Comparison of ENCODE assay signal across 23 cellular contexts in genomic region chrX:14228611-14229010, GRCh38.
A peak's percentile ranks its signal among the peaks of the same experiment; 100 is the strongest.
DNase-seq lines count a peak whose midpoint lies in the region; ATAC-seq, FAIRE-seq and TF ChIP-seq lines count a peak whose summit lies in the region.
"Had no signal": no experiment of that assay in that cellular context is flagged by ENCODE, and none has a peak within 500 bp of the region (broad histone marks: within the 10 kb centered on the region; RNA-seq: fewer than 3 reads in every experiment).

No MANE protein-coding gene starts in this region.

- no peak for ATAC-seq in A549
- no peak for ATAC-seq in IMR-90 (ENCODE audit: low read depth)
- ATAC-seq: GM23338, HCT116, T-cell had no signal

- no TSS peak for BruUV-seq in IMR-90 (replicated peaks; lab: Mats Ljungman, UMichigan)
- BruUV-seq in mammary epithelial cell (replicated peaks; lab: Mats Ljungman, UMichigan): no TSS peak

- POLR2A ChIA-PET in A549 (lab: Yijun Ruan, JAX): no interaction called here
- POLR2A ChIA-PET in IMR-90 (lab: Charles Lee; ENCODE audit: unreplicated experiment): no interaction called here

- no peak overlapping the region for H4K8ac ChIP-seq in IMR-90 (ENCODE audit: low read depth in 2 of 2, low read length in 2 of 2)

- H3K9me3 Mint-ChIP-seq in endothelial cell (ENCODE audit: unreplicated experiment): no peaks in the 10 kb centered on the region

- H2BK15ac ChIP-seq in IMR-90 (ENCODE audit: low read depth, low read length): no peak overlapping the region

- CTCF ChIA-PET in A549 (lab: Yijun Ruan, JAX) (no interaction called here), IMR-90 (lab: Yijun Ruan, JAX) (no interaction called here), mammary epithelial cell (lab: Charles Lee; ENCODE audit: low non-redundant PET) (no interaction called here)

- H2AFZ ChIP-seq in IMR-90 (replicated peaks; ENCODE audit: low read length, poor library complexity) (no peak overlapping the region), mammary epithelial cell (ENCODE audit: low read depth, low read length) (no peak overlapping the region)
- H2AFZ ChIP-seq: GM23338 had no signal

- intact Hi-C loops in IMR-90 (cut with micrococcal nuclease): no loop called here
- intact Hi-C loops in mammary epithelial cell (cut with micrococcal nuclease): no loop called here

- no peak overlapping the region for H3K4ac ChIP-seq in IMR-90 (ENCODE audit: low read depth, low read length)

- H3K56ac ChIP-seq in IMR-90 (ENCODE audit: extremely low read depth, insufficient read depth, low read length): no peak overlapping the region

- H3K4me3 ChIP-seq in A549 (no peak overlapping the region), IMR-90 (ENCODE audit: insufficient read depth, low read depth, low read length) (no peak overlapping the region), mammary epithelial cell (replicated peaks in 1 of 3; ENCODE audit: insufficient read depth in 1 of 3, low read depth in 2 of 3, low read length in 3 of 3) (no peak overlapping the region)
- H3K4me3 ChIP-seq: GM23338, MG63 had no signal

- no peaks in the 10 kb centered on the region for H3K27me3 ChIP-seq in IMR-90 (ENCODE audit: control insufficient read depth, insufficient read depth, low read length)
- H3K27me3 ChIP-seq in mammary epithelial cell (ENCODE audit: insufficient read depth, low read length): no peaks in the 10 kb centered on the region
- H3K27me3 ChIP-seq: MG63 had no signal

- peaks cover 2% of the 10 kb centered on the region for H3K27me3 Mint-ChIP-seq in endothelial cell (ENCODE audit: unreplicated experiment)
- H3K27me3 Mint-ChIP-seq: CD8-positive, alpha-beta memory T cell had no signal

- no peaks in the 10 kb centered on the region for H4K20me1 ChIP-seq in IMR-90 (ENCODE audit: insufficient read depth, low read length)
- H4K20me1 ChIP-seq in mammary epithelial cell (ENCODE audit: insufficient read depth, low read length): no peaks in the 10 kb centered on the region

- H3K79me1 ChIP-seq in IMR-90 (ENCODE audit: low read depth in 1 of 2, low read length in 2 of 2): no peaks in the 10 kb centered on the region

- no peak overlapping the region for H3K14ac ChIP-seq in IMR-90 (replicated peaks; ENCODE audit: low read depth, low read length)

- H3K9me3 ChIP-seq in A549: no peaks in the 10 kb centered on the region
- 0 out of 2 replicates have a peak, but pooled peaks cover 2% of the 10 kb centered on the region for H3K9me3 ChIP-seq in IMR-90 (ENCODE audit: control insufficient read depth, insufficient read depth, low read length)
- H3K9me3 ChIP-seq in mammary epithelial cell (replicated peaks; ENCODE audit: insufficient read depth, low read length): no peaks in the 10 kb centered on the region
- H3K9me3 ChIP-seq: MG63, SK-N-SH had no signal

- TF ChIP-seq CTCF in A549 (IDR thresholded peaks at IDR 0.05) (no peak), IMR-90 (conservative IDR thresholded peaks at IDR 0.05; ENCODE audit: low read depth, low read length) (no peak), mammary epithelial cell (conservative IDR thresholded peaks at IDR 0.05 in 1 of 2, IDR thresholded peaks at IDR 0.05 in 1 of 2; ENCODE audit: extremely low read depth in 1 of 2, insufficient read depth in 1 of 2, low read depth in 1 of 2, low read length in 2 of 2) (no peak), endothelial cell (IDR thresholded peaks at IDR 0.05; ENCODE audit: unreplicated experiment) (no peak)

- dilution Hi-C loops in IMR-90 (cut with HindIII; ENCODE audit: low sequenced_read_pairs, unreplicated experiment): no loop called here
- dilution Hi-C loops in mammary epithelial cell (cut with HindIII; ENCODE audit: low sequenced_read_pairs): no loop called here

- H3K27ac ChIP-seq in A549 (no peak overlapping the region), IMR-90 (ENCODE audit: insufficient read depth, low read length) (no peak overlapping the region), mammary epithelial cell (ENCODE audit: insufficient read depth, low read depth, low read length) (no peak overlapping the region)
- H3K27ac ChIP-seq: KMS-11 had no signal

- no peak for FAIRE-seq in A549 (lab: Jason Lieb, UNC)
- FAIRE-seq: RCC 7860 had no signal

- TF ChIP-seq POLR2A in A549 (IDR thresholded peaks at IDR 0.05; ENCODE audit: low read length) (no peak), IMR-90 (IDR thresholded peaks at IDR 0.05; ENCODE audit: low read depth, low read length) (no peak)

- no peaks in the 10 kb centered on the region for H3K36me3 Mint-ChIP-seq in endothelial cell (ENCODE audit: low read depth, unreplicated experiment)
- H3K36me3 Mint-ChIP-seq: T-cell had no signal

- H3K18ac ChIP-seq in IMR-90 (ENCODE audit: low read depth, low read length): no peak overlapping the region

- H3K4me1 ChIP-seq in A549: no peaks in the 10 kb centered on the region
- H3K4me1 ChIP-seq in IMR-90 (ENCODE audit: control insufficient read depth, insufficient read depth, low read length): no peaks in the 10 kb centered on the region
- no peaks in the 10 kb centered on the region for H3K4me1 ChIP-seq in mammary epithelial cell (ENCODE audit: insufficient read depth, low read length)

- no peak overlapping the region for H3K23ac ChIP-seq in IMR-90 (ENCODE audit: low read depth, low read length)

- H3K4me3 Mint-ChIP-seq in endothelial cell (ENCODE audit: unreplicated experiment): no peak overlapping the region
- H3K4me3 Mint-ChIP-seq: CD8-positive, alpha-beta memory T cell; GM23338; T-cell had no signal

- DNase-seq in A549 (ENCODE audit: low read depth in 1 of 2, low spot score in 1 of 2) (no peak), IMR-90 (no peak), mammary epithelial cell (peak; percentile 52), iris pigment epithelial cell (ENCODE audit: low read depth) (peak; percentile 3), endothelial cell (ENCODE audit: low spot score) (no peak), H4 (ENCODE audit: low spot score) (no peak)
- no peak for DNase-seq in NK-92 treated with Interleukin-12 subunit alpha and Interleukin-12 subunit beta, amount 100 ng/mL, for 24 hours (lab: John Stamatoyannopoulos, UW)
- DNase-seq: C1 segment of cervical spinal cord; CD8-positive, alpha-beta memory T cell; DMS79; MG63; NCI-H1092; NCI-H146; NCI-H2029 treated with DMSO at 0.1 percent for 48 hours; NCI-H2171 treated with DMSO at 0.1 percent for 48 hours; NCI-H446 treated with DMSO at 0.1 percent for 48 hours; SHP77; SK-N-SH; T-cell had no signal

- H3K9me1 ChIP-seq in IMR-90 (ENCODE audit: insufficient read depth, low read length): no peaks in the 10 kb centered on the region

- no peaks in the 10 kb centered on the region for H3K36me3 ChIP-seq in IMR-90 (ENCODE audit: control insufficient read depth, insufficient read depth, low read length)
- no peaks in the 10 kb centered on the region for H3K36me3 ChIP-seq in mammary epithelial cell (ENCODE audit: insufficient read depth, low read length)
- H3K36me3 ChIP-seq: MG63 had no signal

- no peak overlapping the region for H2AK5ac ChIP-seq in IMR-90 (ENCODE audit: low read depth, low read length)

- H2BK20ac ChIP-seq in IMR-90 (ENCODE audit: low read depth, low read length): no peak overlapping the region

- no peak overlapping the region for H3K27ac Mint-ChIP-seq in endothelial cell (ENCODE audit: unreplicated experiment)
- H3K27ac Mint-ChIP-seq: CD8-positive, alpha-beta memory T cell; GM23338; T-cell had no signal

- no peaks in the 10 kb centered on the region for H3K79me2 ChIP-seq in mammary epithelial cell (ENCODE audit: insufficient read depth, low read length)

- WGBS in A549 (ENCODE audit: missing lambda C conversion rate): 17% methylated on average over 2 of the region's 2 CpGs
- WGBS in IMR-90 (ENCODE audit: extremely low coverage in 2 of 2, insufficient read length in 1 of 2), 2 experiments: no CpG with 5 or more reads among the region's 2 CpGs
- 50% methylated on average over 2 of the region's 2 CpGs for WGBS in mammary epithelial cell (ENCODE audit: low coverage, missing lambda C conversion rate)

- no peak overlapping the region for H2AK9ac ChIP-seq in IMR-90 (replicated peaks; ENCODE audit: low read depth, low read length, poor library complexity)

- H2BK120ac ChIP-seq in IMR-90 (ENCODE audit: low read depth, low read length): no peak overlapping the region

- no peak overlapping the region for H4K5ac ChIP-seq in IMR-90 (ENCODE audit: low read depth, low read length)

- no peak overlapping the region for H4K91ac ChIP-seq in IMR-90 (ENCODE audit: insufficient read depth, low read depth, low read length)

- peaks cover 3% of the 10 kb centered on the region for H3K4me1 Mint-ChIP-seq in endothelial cell (ENCODE audit: unreplicated experiment)
- H3K4me1 Mint-ChIP-seq: CD8-positive, alpha-beta memory T cell; GM23338; T-cell had no signal

- no peak overlapping the region for H3K9ac ChIP-seq in IMR-90 (ENCODE audit: low read depth, low read length)
- no peak overlapping the region for H3K9ac ChIP-seq in mammary epithelial cell (ENCODE audit: insufficient read depth, low read length)
- H3K9ac ChIP-seq: KMS-11, SK-N-SH had no signal

- TF ChIP-seq EP300 in A549 (IDR thresholded peaks at IDR 0.05): no peak

- no peak for TF ChIP-seq RAD21 in A549 (conservative IDR thresholded peaks at IDR 0.05 in 1 of 2, IDR thresholded peaks at IDR 0.05 in 1 of 2)
- TF ChIP-seq RAD21 in IMR-90 (IDR thresholded peaks at IDR 0.05; ENCODE audit: low read length): no peak

- H2BK5ac ChIP-seq in IMR-90 (ENCODE audit: low read depth, low read length, poor library complexity, severe bottlenecking): no peak overlapping the region

- in situ Hi-C loops in IMR-90 (cut with MboI; ENCODE audit: low sequenced_read_pairs): no loop called here
- in situ Hi-C loops in mammary epithelial cell (cut with MboI; ENCODE audit: low sequenced_read_pairs in 2 of 2): no loop called here

- no peak overlapping the region for H3K4me2 ChIP-seq in A549
- no peak overlapping the region for H3K4me2 ChIP-seq in IMR-90 (ENCODE audit: low read depth, low read length)
- H3K4me2 ChIP-seq in mammary epithelial cell (ENCODE audit: insufficient read depth, low read depth, low read length): no peak overlapping the region
- H3K4me2 ChIP-seq: GM23338, KMS-11, SK-N-SH had no signal

TF ChIP-seq in A549, 52 proteins besides CTCF, POLR2A, EP300 and RAD21 (continues in another document):
- no peak for TF ChIP-seq KDM1A (IDR thresholded peaks at IDR 0.05; ENCODE audit: low read depth)
- TF ChIP-seq FOSL2 (IDR thresholded peaks at IDR 0.05): no peak
- 0 out of 2 replicates have a peak, but pooled peaks have one; percentile 12 for TF ChIP-seq FOSL2 (CRISPR knock-in tag; IDR thresholded peaks at IDR 0.05)

TF ChIP-seq in IMR-90, 13 proteins besides CTCF, POLR2A, EP300 and RAD21 (continues in another document):
- TF ChIP-seq RCOR1 (IDR thresholded peaks at IDR 0.05; ENCODE audit: insufficient replicate concordance, low read length): no peak
- peak; percentile 37; the same call in 1 of the 2 replicates for TF ChIP-seq NFE2L2 (IDR thresholded peaks at IDR 0.05; ENCODE audit: low read depth, low read length)

Comparison
In these comparisons a context has a peak if more than half of its experiments do, and no peak if none do; other contexts are left out.
1. DNase-seq: peak in mammary epithelial cell (single experiment) and iris pigment epithelial cell (single experiment); none in A549 (0 of 2), IMR-90 (single experiment), endothelial cell (single experiment), H4 (single experiment) and NK-92 treated with Interleukin-12 subunit alpha and Interleukin-12 subunit beta, amount 100 ng/mL, for 24 hours (single experiment).